22 cellular contexts compared by ENCODE assay signal in the genomic region with DNA sequence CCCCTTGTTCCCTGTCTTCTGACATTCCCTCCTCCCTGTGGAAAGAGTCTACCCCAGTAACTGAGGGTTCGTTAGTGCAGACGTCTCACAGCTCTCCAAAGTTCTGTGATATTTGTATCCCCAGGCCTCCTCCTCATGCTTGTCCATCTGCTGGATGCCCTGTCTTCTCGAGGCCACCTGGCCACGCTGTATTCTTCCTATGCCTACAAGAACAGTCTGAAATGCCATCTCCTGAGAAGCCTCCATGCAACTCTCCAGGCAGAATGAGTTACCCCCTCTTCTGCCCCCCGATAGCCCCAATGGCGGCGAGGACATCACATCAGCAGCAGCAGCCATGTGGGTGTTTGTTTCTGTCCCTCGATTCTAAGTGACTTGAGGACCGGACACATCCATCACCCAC.
"Had no signal": no experiment of that assay in that cellular context is flagged by ENCODE, and none has a peak within 500 bp of the region (broad histone marks: within the 10 kb centered on the region; RNA-seq: fewer than 3 reads in every experiment).

No MANE protein-coding gene starts in this region.

- H3K4me1 ChIP-seq: SJSA1 had no signal

- H3K4me3 ChIP-seq: K562, SJSA1, SK-N-MC had no signal

- ATAC-seq: K562 had no signal

- DNase-seq: Kasumi-1, MM.1S, NCI-H1092 treated with DMSO at 0.1 percent for 48 hours, NCI-H1436, NCI-H187, NCI-H2029, NCI-H2081 treated with DMSO at 0.1 percent for 48 hours, NCI-H2171, NCI-H226, NCI-H446, NCI-H510A, NCI-H524 treated with DMSO at 0.1 percent for 48 hours, NCI-H69, NCI-H774, Right ventricle myocardium superior, RPMI8226, SIG-M5 had no signal

- H3K9me3 ChIP-seq: SJSA1 had no signal

- H3K4me2 ChIP-seq: KMS-11 had no signal

- H3K9ac ChIP-seq: KMS-11 had no signal

- H3K27ac ChIP-seq: HL-60, KMS-11, SJSA1, SK-N-MC had no signal

- H3K36me3 ChIP-seq: SJSA1 had no signal
